Comparison of ENCODE assay signal across 12 cellular contexts in the genomic region with DNA sequence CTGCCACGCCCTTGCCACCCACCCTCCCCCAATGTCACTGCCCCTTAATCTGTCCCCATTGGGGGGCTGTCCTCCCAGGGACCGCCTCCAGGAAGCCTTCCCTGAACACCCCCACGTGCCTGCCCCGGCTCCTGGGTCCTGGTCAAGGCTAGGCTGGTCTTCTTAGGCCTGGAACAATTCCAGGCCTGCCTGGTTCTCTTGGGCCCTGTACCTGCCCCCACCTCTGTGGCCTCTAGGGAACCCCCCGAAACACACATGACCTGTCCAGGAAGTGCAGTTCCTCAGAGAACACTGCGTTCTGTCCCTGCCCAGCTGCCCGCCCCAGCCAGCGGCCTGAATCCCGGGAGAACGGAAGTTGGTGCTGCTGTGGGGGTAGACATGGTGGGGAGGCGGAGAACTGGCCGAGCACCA. TPM values are rescaled to one million over a fixed set of nuclear protein-coding genes. Genes with fewer than 3 reads are reported as not detected.
DNase-seq lines count a peak whose midpoint lies in the region; ATAC-seq and TF ChIP-seq lines count a peak whose summit lies in the region.
"Had no signal": no experiment of that assay in that cellular context is flagged by ENCODE, and none has a peak within 500 bp of the region (broad histone marks: within the 10 kb centered on the region; RNA-seq: fewer than 3 reads in every experiment).

No MANE protein-coding gene starts in this region.

- peak; percentile 16 for DNase-seq in activated CD4-positive, alpha-beta memory T cell treated with anti-CD3 and anti-CD28 coated beads, Interleukin-2, amount 10 ng/mL, durations not matched to agents 7 days and 5 days
- peak; percentile 46 to 83 (median 70) for DNase-seq in heart left ventricle
- peak; percentile 2 to 84 (median 14) for DNase-seq in posterior cingulate gyrus
- no peak for DNase-seq in DMS79 treated with DMSO at 0.1 percent for 48 hours (lab: John Stamatoyannopoulos, UW)
- DNase-seq: kidney glomerular epithelial cell had no signal

- ATAC-seq in heart left ventricle (peak; percentile 35 to 75 (median 58)), GM21367 (IDR thresholded peaks at IDR 0.05; ENCODE audit: unreplicated experiment) (no peak), HG03045 (IDR thresholded peaks at IDR 0.05; ENCODE audit: unreplicated experiment) (no peak), GM19035 (IDR thresholded peaks at IDR 0.05; ENCODE audit: unreplicated experiment) (no peak)

- H3K4me3 ChIP-seq in ACC112 (ENCODE audit: low read depth, low read length) (no peak overlapping the region), heart left ventricle (peak overlapping the region in 1 of 12 donors; percentile 24)

- WGBS in heart left ventricle, 4 donors, result 40 to 59% (median 42%) methylated on average over 11 to 12 of the region's 12 CpGs

- H2AFZ ChIP-seq in ACC112 (ENCODE audit: low read length, unreplicated experiment), result no peak overlapping the region

- no peaks in the 10 kb centered on the region for H3K27me3 Mint-ChIP-seq in activated CD4-positive, alpha-beta memory T cell treated with anti-CD3 and anti-CD28 coated beads, Interleukin-2, amount 10 ng/mL, durations not matched to agents 7 days and 5 days
- H3K27me3 Mint-ChIP-seq: CD4-positive, CD25-positive, alpha-beta regulatory T cell had no signal

- CTCF ChIA-PET in activated CD4-positive, alpha-beta memory T cell treated with anti-CD3 and anti-CD28 coated beads, Interleukin-2, amount 10 ng/mL, durations not matched to agents 7 days and 5 days (lab: Charles Lee), result no interaction called here

- H3K27ac ChIP-seq in ACC112 (ENCODE audit: low read depth, low read length), result 0 out of 2 replicates have a peak overlapping the region, but pooled peaks have one; percentile 13
- H3K27ac ChIP-seq in heart left ventricle, result peak overlapping the region; percentile 74 to 94 (median 89)
- H3K27ac ChIP-seq: epithelial cell of prostate had no signal

- peaks cover 36% of the 10 kb centered on the region for H3K4me1 ChIP-seq in ACC112 (ENCODE audit: control insufficient read depth, insufficient read depth, low read length, unreplicated experiment)
- H3K4me1 ChIP-seq in heart left ventricle, result peaks cover 21 to 84% (median 70%) of the 10 kb centered on the region in 12 donors

- no peaks in the 10 kb centered on the region for H3K9me3 ChIP-seq in heart left ventricle

- intact Hi-C loops in heart left ventricle (cut with DNase I) (loop anchor here in 3 of 10 donors (2.0 to 10.0 kb wide), 2 partner anchors 14 to 158 kb away; a partner anchor contains a TSS), posterior cingulate gyrus (cut with DNase I) (no loop called here)

- H3K4me3 Mint-ChIP-seq in activated CD4-positive, alpha-beta memory T cell treated with anti-CD3 and anti-CD28 coated beads, Interleukin-2, amount 10 ng/mL, durations not matched to agents 7 days and 5 days, result no peak overlapping the region
- H3K4me3 Mint-ChIP-seq: activated T-helper 1 cell treated with anti-CD3 and anti-CD28 coated beads, Interleukin-12 subunit alpha, Interleukin-12 subunit beta, Interleukin-2, Interleukin-4 antibody, amounts not matched to agents 30 ng/mL and 10 ng/mL and 1 ng/mL, durations not matched to agents 14 hours and 24 hours and 36 hours had no signal

- POLR2A ChIA-PET in activated CD4-positive, alpha-beta memory T cell treated with anti-CD3 and anti-CD28 coated beads, Interleukin-2, amount 10 ng/mL, durations not matched to agents 7 days and 5 days (lab: Charles Lee), result interaction anchor here (2.0 kb wide), 1 partner anchor 15 kb away, joined by 5 read pairs; a partner anchor contains a TSS

- no peak for TF ChIP-seq CTCF in heart left ventricle (IDR thresholded peaks at IDR 0.05)

- H3K27me3 ChIP-seq in ACC112 (ENCODE audit: insufficient read depth, low read length) (no peaks in the 10 kb centered on the region), heart left ventricle (no peaks in the 10 kb centered on the region)

- no peaks in the 10 kb centered on the region for H3K9me3 Mint-ChIP-seq in activated CD4-positive, alpha-beta memory T cell treated with anti-CD3 and anti-CD28 coated beads, Interleukin-2, amount 10 ng/mL, durations not matched to agents 7 days and 5 days
- H3K9me3 Mint-ChIP-seq: activated T-helper 1 cell treated with anti-CD3 and anti-CD28 coated beads, Interleukin-12 subunit alpha, Interleukin-12 subunit beta, Interleukin-2, Interleukin-4 antibody, amounts not matched to agents 30 ng/mL and 10 ng/mL and 1 ng/mL, durations not matched to agents 14 hours and 24 hours and 36 hours; CD4-positive, CD25-positive, alpha-beta regulatory T cell had no signal

- peaks cover 35% of the 10 kb centered on the region for H3K79me2 ChIP-seq in ACC112 (ENCODE audit: control insufficient read depth, insufficient read depth, low read length, unreplicated experiment)

- no peak for TF ChIP-seq POLR2A in heart left ventricle (IDR thresholded peaks at IDR 0.05)

- H3K27ac Mint-ChIP-seq in activated CD4-positive, alpha-beta memory T cell treated with anti-CD3 and anti-CD28 coated beads, Interleukin-2, amount 10 ng/mL, durations not matched to agents 7 days and 5 days, result no peak overlapping the region
- H3K27ac Mint-ChIP-seq: activated T-helper 1 cell treated with anti-CD3 and anti-CD28 coated beads, Interleukin-12 subunit alpha, Interleukin-12 subunit beta, Interleukin-2, Interleukin-4 antibody, amounts not matched to agents 30 ng/mL and 10 ng/mL and 1 ng/mL, durations not matched to agents 14 hours and 24 hours and 36 hours had no signal

- no peaks in the 10 kb centered on the region for H3K36me3 Mint-ChIP-seq in activated CD4-positive, alpha-beta memory T cell treated with anti-CD3 and anti-CD28 coated beads, Interleukin-2, amount 10 ng/mL, durations not matched to agents 7 days and 5 days (ENCODE audit: low read depth)

- H3K36me3 ChIP-seq in ACC112 (ENCODE audit: insufficient read depth, low read length) (0 out of 2 replicates have a peak, but pooled peaks cover 7% of the 10 kb centered on the region), heart left ventricle (peaks cover 0 to 58% (median 30%) of the 10 kb centered on the region in 9 donors)

- H3K4me1 Mint-ChIP-seq in activated CD4-positive, alpha-beta memory T cell treated with anti-CD3 and anti-CD28 coated beads, Interleukin-2, amount 10 ng/mL, durations not matched to agents 7 days and 5 days, result no peaks in the 10 kb centered on the region

RNA-seq across cellular contexts. Expression of a gene that starts 5.1 kb away (rescaled TPM):
- 10 to 100 TPM; 26.9 to 29.6 TPM for total RNA-seq in activated CD4-positive, alpha-beta memory T cell treated with anti-CD3 and anti-CD28 coated beads, Interleukin-2, amount 10 ng/mL, durations not matched to agents 7 days and 5 days
- total RNA-seq in heart left ventricle, result 10 to 100 TPM; 27.5 to 76.6 (median 35.5) TPM
- 10 to 100 TPM; 39.0 to 55.5 TPM for polyA plus RNA-seq in heart left ventricle

RNA-seq across cellular contexts. Expression of a gene that starts 14.9 kb away (rescaled TPM):
- 10 to 100 TPM; 27.1 to 27.4 TPM for total RNA-seq in activated CD4-positive, alpha-beta memory T cell treated with anti-CD3 and anti-CD28 coated beads, Interleukin-2, amount 10 ng/mL, durations not matched to agents 7 days and 5 days
- 1 to 10 TPM; 4.2 to 8.3 (median 6.3) TPM for total RNA-seq in heart left ventricle
- polyA plus RNA-seq in heart left ventricle, result 1 to 10 TPM; 4.2 to 6.8 TPM

RNA-seq across cellular contexts. Expression of a gene that starts 14.9 kb away (rescaled TPM):
- 1 to 10 TPM; 3.3 to 4.0 TPM for total RNA-seq in activated CD4-positive, alpha-beta memory T cell treated with anti-CD3 and anti-CD28 coated beads, Interleukin-2, amount 10 ng/mL, durations not matched to agents 7 days and 5 days
- total RNA-seq in heart left ventricle, result 1 to 10 TPM in 7 of 9 donors, under 1 TPM in 2; 0.38 to 4.5 (median 2.6) TPM
- polyA plus RNA-seq in heart left ventricle, result under 1 TPM; 0.79 to 0.84 TPM

Comparison
In these comparisons a context has a peak if more than half of its experiments do, and no peak if none do; other contexts are left out.
1. ATAC-seq: peak in heart left ventricle (4 of 4); none in GM21367 (single experiment), HG03045 (single experiment) and GM19035 (single experiment).